1 cellular context compared by ENCODE assay signal in the genomic region with DNA sequence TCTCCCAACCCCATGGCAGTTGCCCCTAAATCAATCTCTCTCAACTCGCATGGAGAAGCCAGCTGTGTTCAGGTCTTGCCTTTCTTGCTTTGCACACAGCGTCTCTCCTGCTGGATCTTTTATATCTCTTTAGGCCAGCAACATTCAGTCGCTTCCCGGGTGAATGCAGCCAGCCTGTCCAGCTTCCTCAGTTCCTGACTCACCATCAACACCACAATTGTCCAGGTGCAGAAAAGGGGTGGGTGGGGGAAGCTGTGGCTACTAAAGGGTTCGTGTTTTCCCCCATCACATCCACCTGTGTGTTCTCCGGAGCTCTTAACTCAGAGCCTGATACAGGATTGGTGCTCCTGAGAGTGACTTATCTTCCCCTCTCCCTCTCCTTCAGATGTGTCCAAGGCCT.
TF ChIP-seq lines count a peak whose summit lies in the region.

No MANE protein-coding gene starts in this region.

TF ChIP-seq in GM23338, 12 proteins besides CTCF, POLR2A, EP300 and RAD21 (continued from another document):
- TF ChIP-seq REST (IDR thresholded peaks at IDR 0.05; ENCODE audit: unreplicated experiment) (no peak), POLR2AphosphoS5 (IDR thresholded peaks at IDR 0.05; ENCODE audit: low read depth) (no peak), ZNF331 (CRISPR knock-in tag; IDR thresholded peaks at IDR 0.05; ENCODE audit: low read depth) (no peak), STAT1 (IDR thresholded peaks at IDR 0.05; ENCODE audit: unreplicated experiment) (no peak), ZNF462 (CRISPR knock-in tag; IDR thresholded peaks at IDR 0.05) (no peak), EZH2phosphoT487 (IDR thresholded peaks at IDR 0.05; ENCODE audit: unreplicated experiment) (no peak)
